Comparison of ENCODE assay signal across 19 cellular contexts in the genomic region with DNA sequence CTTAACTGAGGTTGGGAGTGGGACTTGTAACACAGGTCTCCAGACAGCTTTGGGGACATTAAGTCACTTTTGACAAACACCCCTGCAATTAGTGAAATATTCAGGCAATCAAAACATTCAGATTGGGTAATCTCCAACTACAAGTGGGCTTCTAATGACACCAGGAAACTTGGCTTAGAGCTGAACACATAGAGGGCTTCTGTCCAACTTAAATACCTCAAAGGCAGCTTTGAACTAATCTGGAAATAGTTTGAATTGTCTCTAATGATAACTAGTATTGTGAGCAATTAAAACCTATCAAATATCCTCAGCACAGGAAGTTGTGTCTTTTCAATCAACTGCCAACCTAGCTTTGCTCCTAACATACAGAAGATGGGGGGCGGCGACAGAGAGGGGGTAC. TPM values are rescaled to one million over a fixed set of nuclear protein-coding genes. Genes with fewer than 3 reads are reported as not detected.
DNase-seq lines count a peak whose midpoint lies in the region; ATAC-seq, FAIRE-seq and TF ChIP-seq lines count a peak whose summit lies in the region.
"Had no signal": no experiment of that assay in that cellular context is flagged by ENCODE, and none has a peak within 500 bp of the region (broad histone marks: within the 10 kb centered on the region; RNA-seq: fewer than 3 reads in every experiment).

No MANE protein-coding gene starts in this region.

- H3K36me3 Mint-ChIP-seq in MCF 10A (ENCODE audit: insufficient read depth, unreplicated experiment): no peaks in the 10 kb centered on the region
- peaks cover 6% of the 10 kb centered on the region for H3K36me3 Mint-ChIP-seq in astrocyte (ENCODE audit: low read depth, unreplicated experiment)
- H3K36me3 Mint-ChIP-seq in CD4-positive, alpha-beta T cell (ENCODE audit: low read depth): no peaks in the 10 kb centered on the region
- no peaks in the 10 kb centered on the region for H3K36me3 Mint-ChIP-seq in endothelial cell (ENCODE audit: low read depth, unreplicated experiment)
- H3K36me3 Mint-ChIP-seq: CD8-positive, alpha-beta T cell; IgD-negative memory B cell had no signal

- H2AFZ ChIP-seq in astrocyte (ENCODE audit: low read depth, low read length): no peak overlapping the region
- H2AFZ ChIP-seq: GM23248 had no signal

- DNase-seq in breast epithelium (ENCODE audit: low spot score in 2 of 2) (no peak), MCF 10A (ENCODE audit: unreplicated experiment) (no peak), astrocyte (ENCODE audit: low read depth) (peak; percentile 36), choroid plexus epithelial cell (ENCODE audit: low read depth) (peak; percentile 37), retinal pigment epithelial cell (ENCODE audit: low read depth) (peak; percentile 26), endothelial cell (ENCODE audit: low spot score) (no peak)
- no peak for DNase-seq in CD4-positive, alpha-beta T cell
- no peak for DNase-seq in activated CD4-positive, alpha-beta T cell treated with anti-CD3 and anti-CD28 coated beads, Interleukin-2, amount 50 U/mL, for 48 hours
- DNase-seq: 8988T; Calu3; CD8-positive, alpha-beta T cell; DMS 273 treated with DMSO at 0.1 percent for 48 hours; GM23248 had no signal

- H4K20me1 ChIP-seq in astrocyte (ENCODE audit: insufficient read depth, low read length): no peaks in the 10 kb centered on the region
- H4K20me1 ChIP-seq: BLaER1 had no signal

- POLR2A ChIA-PET in MCF 10A (lab: Yijun Ruan, JAX): no interaction called here
- POLR2A ChIA-PET in CD4-positive, alpha-beta T cell (lab: Charles Lee): no interaction called here

- CTCF ChIA-PET in MCF 10A (lab: Yijun Ruan, JAX): no interaction called here
- CTCF ChIA-PET in CD4-positive, alpha-beta T cell (lab: Charles Lee): no interaction called here

- H3K4me3 ChIP-seq in breast epithelium (no peak overlapping the region), astrocyte (ENCODE audit: insufficient read depth, low read depth, low read length) (no peak overlapping the region), choroid plexus epithelial cell (ENCODE audit: low read depth, low read length) (no peak overlapping the region), retinal pigment epithelial cell (ENCODE audit: low read length) (no peak overlapping the region)
- H3K4me3 ChIP-seq: BLaER1, GM12878, GM23248, HAP-1 had no signal

- no peak for ATAC-seq in CD4-positive, alpha-beta T cell (ENCODE audit: poor library complexity)
- ATAC-seq: CD8-positive, alpha-beta T cell; GM12878; HepG2 had no signal

- H3K9me3 Mint-ChIP-seq in MCF 10A (ENCODE audit: unreplicated experiment) (no peaks in the 10 kb centered on the region), astrocyte (ENCODE audit: unreplicated experiment) (peaks cover 3% of the 10 kb centered on the region), endothelial cell (ENCODE audit: unreplicated experiment) (no peaks in the 10 kb centered on the region)
- H3K9me3 Mint-ChIP-seq in CD4-positive, alpha-beta T cell: no peaks in the 10 kb centered on the region
- H3K9me3 Mint-ChIP-seq: CD14-positive monocyte; CD8-positive, alpha-beta T cell; IgD-negative memory B cell had no signal

- H3K27ac Mint-ChIP-seq in MCF 10A (ENCODE audit: low read depth, unreplicated experiment) (no peak overlapping the region), astrocyte (ENCODE audit: unreplicated experiment) (no peak overlapping the region), endothelial cell (ENCODE audit: unreplicated experiment) (no peak overlapping the region)
- no peak overlapping the region for H3K27ac Mint-ChIP-seq in CD4-positive, alpha-beta T cell
- H3K27ac Mint-ChIP-seq: CD8-positive, alpha-beta T cell; IgD-negative memory B cell had no signal

- H3K4me1 Mint-ChIP-seq in MCF 10A (ENCODE audit: insufficient read depth, unreplicated experiment) (peaks cover 6% of the 10 kb centered on the region), astrocyte (ENCODE audit: low read depth, unreplicated experiment) (no peaks in the 10 kb centered on the region), endothelial cell (ENCODE audit: unreplicated experiment) (peaks cover 10% of the 10 kb centered on the region)
- no peaks in the 10 kb centered on the region for H3K4me1 Mint-ChIP-seq in CD4-positive, alpha-beta T cell (ENCODE audit: low read depth)

- H3K9ac ChIP-seq in astrocyte (ENCODE audit: low read length): no peak overlapping the region
- H3K9ac ChIP-seq: BLaER1, GM23248 had no signal

- H3K36me3 ChIP-seq in breast epithelium: no peaks in the 10 kb centered on the region
- no peaks in the 10 kb centered on the region for H3K36me3 ChIP-seq in astrocyte (ENCODE audit: insufficient read depth, low read length)
- H3K36me3 ChIP-seq: BLaER1, HAP-1 had no signal

- intact Hi-C loops in breast epithelium (cut with DNase I; ENCODE audit: low total_unique reads) (no loop called here), MCF 10A (cut with micrococcal nuclease) (no loop called here)
- intact Hi-C loops in CD4-positive, alpha-beta T cell (cut with DNase I, micrococcal nuclease): no loop called here

- H3K4me1 ChIP-seq in breast epithelium (peaks cover 0 to 6% of the 10 kb centered on the region in 2 donors), astrocyte (ENCODE audit: insufficient read depth, low read length) (no peaks in the 10 kb centered on the region)
- H3K4me1 ChIP-seq: BLaER1, HAP-1 had no signal

- H3K4me3 Mint-ChIP-seq in MCF 10A (ENCODE audit: unreplicated experiment) (no peak overlapping the region), astrocyte (ENCODE audit: unreplicated experiment) (no peak overlapping the region), endothelial cell (ENCODE audit: unreplicated experiment) (no peak overlapping the region)
- H3K4me3 Mint-ChIP-seq in CD4-positive, alpha-beta T cell: no peak overlapping the region
- H3K4me3 Mint-ChIP-seq: CD14-positive monocyte; CD8-positive, alpha-beta T cell; IgD-negative memory B cell had no signal

- TF ChIP-seq CTCF in breast epithelium (IDR thresholded peaks at IDR 0.05) (no peak), MCF 10A (IDR thresholded peaks at IDR 0.05; ENCODE audit: unreplicated experiment) (no peak), astrocyte (IDR thresholded peaks at IDR 0.05; ENCODE audit: insufficient read depth, low read depth, low read length) (no peak), choroid plexus epithelial cell (conservative IDR thresholded peaks at IDR 0.05; ENCODE audit: low read depth, low read length) (no peak), retinal pigment epithelial cell (conservative IDR thresholded peaks at IDR 0.05; ENCODE audit: low read depth, low read length) (no peak), endothelial cell (IDR thresholded peaks at IDR 0.05; ENCODE audit: unreplicated experiment) (no peak)
- TF ChIP-seq CTCF in CD4-positive, alpha-beta T cell (IDR thresholded peaks at IDR 0.05): no peak

- H3K27me3 ChIP-seq in breast epithelium (no peaks in the 10 kb centered on the region), astrocyte (ENCODE audit: insufficient read depth, low read length) (peaks cover 2% of the 10 kb centered on the region)
- no peaks in the 10 kb centered on the region for H3K27me3 ChIP-seq in CD4-positive, alpha-beta T cell (ENCODE audit: control insufficient read depth, insufficient read depth, low read length)
- H3K27me3 ChIP-seq: BLaER1 had no signal

- H3K27ac ChIP-seq in breast epithelium (peak overlapping the region; percentile 43 to 64), astrocyte (ENCODE audit: low read depth, low read length) (no peak overlapping the region)
- H3K27ac ChIP-seq in CD4-positive, alpha-beta T cell (ENCODE audit: low read depth, low read length): no peak overlapping the region
- H3K27ac ChIP-seq: BLaER1, GM23248 had no signal

- no peak overlapping the region for H3K4me2 ChIP-seq in astrocyte (ENCODE audit: low read length)
- H3K4me2 ChIP-seq: BLaER1 had no signal

- FAIRE-seq in astrocyte (lab: Jason Lieb, UNC): no peak
- FAIRE-seq: GM12878, HepG2 had no signal

- H3K27me3 Mint-ChIP-seq in MCF 10A (ENCODE audit: insufficient read depth, unreplicated experiment) (no peaks in the 10 kb centered on the region), astrocyte (ENCODE audit: low read depth, unreplicated experiment) (peaks cover 29% of the 10 kb centered on the region), endothelial cell (ENCODE audit: unreplicated experiment) (peaks cover 8% of the 10 kb centered on the region)
- no peaks in the 10 kb centered on the region for H3K27me3 Mint-ChIP-seq in CD4-positive, alpha-beta T cell
- H3K27me3 Mint-ChIP-seq: IgD-negative memory B cell had no signal

- TF ChIP-seq POLR2A in breast epithelium (IDR thresholded peaks at IDR 0.05): no peak

- no peaks in the 10 kb centered on the region for H3K79me2 ChIP-seq in astrocyte (ENCODE audit: insufficient read depth, low read length)

- no TSS peak for BruUV-seq in MCF 10A (replicated peaks; lab: Mats Ljungman, UMichigan)

- H3K9me3 ChIP-seq in breast epithelium (no peaks in the 10 kb centered on the region), astrocyte (ENCODE audit: insufficient read depth, low read depth, low read length) (no peaks in the 10 kb centered on the region)
- no peaks in the 10 kb centered on the region for H3K9me3 ChIP-seq in CD4-positive, alpha-beta T cell (ENCODE audit: control insufficient read depth, low read length)
- H3K9me3 ChIP-seq: BLaER1, HAP-1 had no signal

RNA-seq across cellular contexts. Expression of gene ASPRV1, which starts 5.1 kb away (rescaled TPM):
- total RNA-seq in breast epithelium: 1 to 10 TPM; 1.6 to 4.5 (median 1.8) TPM
- 0.20 and 0.23 TPM in 2 replicates for total RNA-seq in MCF 10A (2022)
- 0.23 and 0.26 TPM in 2 replicates for total RNA-seq in astrocyte
- under 1 TPM; 0.81 to 0.96 TPM for total RNA-seq in CD4-positive, alpha-beta T cell
- 0.87 TPM for total RNA-seq in endothelial cell (ENCODE audit: unreplicated experiment)

RNA-seq across cellular contexts. Expression of gene MXD1, which starts 51.6 kb away (rescaled TPM):
- total RNA-seq in breast epithelium (10 to 100 TPM in 2 of 3 donors, 1 to 10 TPM in 1; 5.8 to 17.3 (median 10.2) TPM), MCF 10A (2022) (63.6 and 71.8 TPM in 2 replicates), astrocyte (26.2 and 29.2 TPM in 2 replicates), endothelial cell (ENCODE audit: unreplicated experiment) (3.3 TPM)
- 10 to 100 TPM; 43.5 to 45.3 TPM for total RNA-seq in CD4-positive, alpha-beta T cell

Comparison
In these comparisons a context has a peak if more than half of its experiments do, and no peak if none do; other contexts are left out.
1. DNase-seq: peak in astrocyte (single experiment), choroid plexus epithelial cell (single experiment) and retinal pigment epithelial cell (single experiment); none in breast epithelium (0 of 2), MCF 10A (single experiment), CD4-positive, alpha-beta T cell (0 of 10), endothelial cell (single experiment) and activated CD4-positive, alpha-beta T cell treated with anti-CD3 and anti-CD28 coated beads, Interleukin-2, amount 50 U/mL, for 48 hours (0 of 2).
2. H3K27ac ChIP-seq: peak in breast epithelium (2 of 2); none in astrocyte (single experiment) and CD4-positive, alpha-beta T cell (single experiment).